Comparison of ENCODE assay signal across 7 cellular contexts in the genomic region with DNA sequence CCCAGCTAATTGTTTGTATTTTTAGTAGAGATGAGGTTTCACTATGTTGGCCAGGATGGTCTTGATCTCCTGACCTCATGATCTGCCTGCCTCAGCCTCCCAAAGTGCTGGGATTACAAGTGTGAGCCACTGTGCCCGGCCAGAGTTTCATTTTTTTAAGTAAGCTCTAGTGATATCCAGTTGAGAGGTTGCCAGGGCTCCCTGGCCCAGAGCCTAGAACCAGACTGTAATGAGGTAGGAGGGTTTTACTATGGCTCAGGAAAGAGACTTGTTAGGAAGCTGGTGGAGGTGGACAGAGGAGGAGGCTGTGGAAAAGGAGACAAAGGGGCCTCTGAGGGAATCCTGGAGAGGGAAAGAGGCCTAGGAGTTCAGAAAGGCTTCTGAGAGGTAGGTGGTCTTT.
DNase-seq lines count a peak whose midpoint lies in the region; ATAC-seq and TF ChIP-seq lines count a peak whose summit lies in the region.
"Not testable (repeated sequence)": the region's sequence is repeated elsewhere in the genome, so short reads cannot be mapped to it uniquely, and the experiment has no call there.

No MANE protein-coding gene starts in this region.

- not testable (repeated sequence) for H3K27me3 ChIP-seq in neural progenitor cell

- peak; percentile 29 for DNase-seq in GM03348 (ENCODE audit: low spot score)
- DNase-seq in NCI-H226, result peak; percentile 77
- DNase-seq in fibroblast of peridontal ligament (ENCODE audit: extremely low read depth), result peak; percentile 81
- peak; percentile 50 for DNase-seq in iris pigment epithelial cell (ENCODE audit: low read depth)
- not testable (repeated sequence) for DNase-seq in neural progenitor cell (ENCODE audit: low spot score)

- H3K4me3 Mint-ChIP-seq in brain, result peak overlapping the region in 3 of 5 experiments; percentile 59 to 70 (median 60)
- not testable (repeated sequence) for H3K4me3 Mint-ChIP-seq in neural progenitor cell; stimulated activated memory B cell treated with anti-CD40 and anti-IgM and Interleukin-4, amounts not matched to agents 10 μg/mL and 1 μg/mL and 100 μg/mL, for 72 hours

- H3K4me1 Mint-ChIP-seq in brain, result peaks cover 35% of the 10 kb centered on the region
- peaks cover 60% of the 10 kb centered on the region for H3K4me1 Mint-ChIP-seq in neural progenitor cell
- H3K4me1 Mint-ChIP-seq in stimulated activated memory B cell treated with anti-CD40 and anti-IgM and Interleukin-4, amounts not matched to agents 10 μg/mL and 1 μg/mL and 100 μg/mL, for 72 hours, result not testable (repeated sequence)

- H3K9me3 ChIP-seq in neural progenitor cell (ENCODE audit: low read depth), result not testable (repeated sequence)

- H3K9me3 Mint-ChIP-seq in brain; stimulated activated memory B cell treated with anti-CD40 and anti-IgM and Interleukin-4, amounts not matched to agents 10 μg/mL and 1 μg/mL and 100 μg/mL, for 72 hours: not testable (repeated sequence)
- peaks cover 28% of the 10 kb centered on the region for H3K9me3 Mint-ChIP-seq in neural progenitor cell

- H3F3A ChIP-seq in neural progenitor cell (ENCODE audit: low read depth), result peaks cover 17% of the 10 kb centered on the region

- H3K36me3 Mint-ChIP-seq in brain; stimulated activated memory B cell treated with anti-CD40 and anti-IgM and Interleukin-4, amounts not matched to agents 10 μg/mL and 1 μg/mL and 100 μg/mL, for 72 hours: not testable (repeated sequence)
- H3K36me3 Mint-ChIP-seq in neural progenitor cell, result peaks cover 17% of the 10 kb centered on the region

- H3K27ac Mint-ChIP-seq in brain (peak overlapping the region in 4 of 5 experiments; percentile 22 to 82 (median 76)), neural progenitor cell (peak overlapping the region; percentile 95)
- not testable (repeated sequence) for H3K27ac Mint-ChIP-seq in stimulated activated memory B cell treated with anti-CD40 and anti-IgM and Interleukin-4, amounts not matched to agents 10 μg/mL and 1 μg/mL and 100 μg/mL, for 72 hours

- peak; percentile 36 for ATAC-seq in stimulated activated memory B cell treated with anti-CD40 and anti-IgM and Interleukin-4, amounts not matched to agents 10 μg/mL and 1 μg/mL and 100 μg/mL, for 72 hours

- not testable (repeated sequence) for H3K27ac ChIP-seq in neural progenitor cell

- not testable (repeated sequence) for H3K9ac ChIP-seq in neural progenitor cell

- not testable (repeated sequence) for H3K36me3 ChIP-seq in neural progenitor cell

- H3K4me2 ChIP-seq in neural progenitor cell, result not testable (repeated sequence)

- not testable (repeated sequence) for H4K20me1 ChIP-seq in neural progenitor cell (ENCODE audit: low read depth)

- H2AFZ ChIP-seq in neural progenitor cell (replicated peaks), result peak overlapping the region; percentile 4

- H3K4me1 ChIP-seq in neural progenitor cell, result peaks cover 26% of the 10 kb centered on the region

- not testable (repeated sequence) for H3K4me3 ChIP-seq in neural progenitor cell

- H3K27me3 Mint-ChIP-seq in brain; neural progenitor cell (ENCODE audit: insufficient read depth, low read depth); stimulated activated memory B cell treated with anti-CD40 and anti-IgM and Interleukin-4, amounts not matched to agents 10 μg/mL and 1 μg/mL and 100 μg/mL, for 72 hours: not testable (repeated sequence)

- TF ChIP-seq CTCF in brain (conservative IDR thresholded peaks at IDR 0.05); neural progenitor cell (IDR thresholded peaks at IDR 0.05): not testable (repeated sequence)

- not testable (repeated sequence) for H3K79me2 ChIP-seq in neural progenitor cell (ENCODE audit: low read depth)
